Comparison of ENCODE assay signal across 23 cellular contexts in genomic region chr5:25975881-25976280, GRCh38.
A peak's percentile ranks its signal among the peaks of the same experiment; 100 is the strongest.
DNase-seq lines count a peak whose midpoint lies in the region; ATAC-seq, FAIRE-seq and TF ChIP-seq lines count a peak whose summit lies in the region.
"Had no signal": no experiment of that assay in that cellular context is flagged by ENCODE, and none has a peak within 500 bp of the region (broad histone marks: within the 10 kb centered on the region; RNA-seq: fewer than 3 reads in every experiment).

No MANE protein-coding gene starts in this region.

- in situ Hi-C loops in SK-MEL-5 (cut with HindIII; ENCODE audit: low pct_unique_long_range_greater_than_20kb, low sequenced_read_pairs): no loop called here

- H3K27me3 ChIP-seq in BE2C: no peaks in the 10 kb centered on the region
- H3K27me3 ChIP-seq: MG63 had no signal

- FAIRE-seq in D721Med (lab: Jason Lieb, UNC): peak; percentile 88

- ATAC-seq in left lobe of liver (peak; percentile 64), GM21737 (IDR thresholded peaks at IDR 0.05; ENCODE audit: unreplicated experiment) (no peak)
- ATAC-seq: Panc1, T-cell had no signal

- no peaks in the 10 kb centered on the region for H3K9me3 ChIP-seq in BE2C
- H3K9me3 ChIP-seq: MG63 had no signal

- H3K4me3 Mint-ChIP-seq in osteocyte (ENCODE audit: unreplicated experiment): no peak overlapping the region
- H3K4me3 Mint-ChIP-seq: B cell, T-cell had no signal

- H3K27me3 Mint-ChIP-seq in osteocyte (ENCODE audit: unreplicated experiment): no peaks in the 10 kb centered on the region
- H3K27me3 Mint-ChIP-seq: B cell, T-cell had no signal

- TF ChIP-seq CTCF in BE2C (IDR thresholded peaks at IDR 0.05; ENCODE audit: low read depth, low read length): no peak
- no peak for TF ChIP-seq CTCF in D721Med (IDR thresholded peaks at IDR 0.05; ENCODE audit: insufficient read depth, missing control alignments)
- no peak for TF ChIP-seq CTCF in osteocyte (IDR thresholded peaks at IDR 0.05)

- H3K4me1 ChIP-seq in BE2C: peaks cover 6% of the 10 kb centered on the region

- no peaks in the 10 kb centered on the region for H3K36me3 ChIP-seq in BE2C
- H3K36me3 ChIP-seq: MG63 had no signal

- H3K4me1 Mint-ChIP-seq in osteocyte (ENCODE audit: unreplicated experiment): no peaks in the 10 kb centered on the region
- H3K4me1 Mint-ChIP-seq: B cell, T-cell had no signal

- no peak overlapping the region for H3K27ac Mint-ChIP-seq in osteocyte (ENCODE audit: unreplicated experiment)
- H3K27ac Mint-ChIP-seq: B cell, T-cell had no signal

- no peak overlapping the region for H3K4me3 ChIP-seq in BE2C (ENCODE audit: low read depth, low read length)
- H3K4me3 ChIP-seq: MG63, SK-N-MC had no signal

- H3K36me3 Mint-ChIP-seq in osteocyte (ENCODE audit: unreplicated experiment): no peaks in the 10 kb centered on the region
- H3K36me3 Mint-ChIP-seq: T-cell had no signal

- peak; percentile 7 for DNase-seq in BE2C
- no peak for DNase-seq in D721Med (ENCODE audit: insufficient read length, low spot score)
- DNase-seq in SK-MEL-5 (ENCODE audit: low read depth, low spot score): peak; percentile 60
- no peak for DNase-seq in left lobe of liver (ENCODE audit: low spot score)
- no peak for DNase-seq in COR-L47 (lab: John Stamatoyannopoulos, UW)
- no peak for DNase-seq in osteocyte (ENCODE audit: extremely low spot score, unreplicated experiment)
- no peak for DNase-seq in T-helper 2 cell
- DNase-seq: DND-41; H7; KBM-7; MG63; NCI-H1105 treated with DMSO at 0.1 percent for 48 hours; NCI-H146; NCI-H1930; NCI-H2107; NCI-H748 treated with DMSO at 0.1 percent for 48 hours; NK-92 treated with Interleukin-12 subunit alpha and Interleukin-12 subunit beta, amount 100 ng/mL, for 24 hours; SHP77; T-cell had no signal

- H3K9me3 Mint-ChIP-seq in osteocyte (ENCODE audit: unreplicated experiment): peaks cover 21% of the 10 kb centered on the region

Comparison
In these comparisons a context has a peak if more than half of its experiments do, and no peak if none do; other contexts are left out.
1. DNase-seq: peak in BE2C (single experiment) and SK-MEL-5 (single experiment); none in D721Med (single experiment), left lobe of liver (single experiment), COR-L47 (single experiment), osteocyte (single experiment) and T-helper 2 cell (0 of 5).